Comparison of ENCODE assay signal across 15 cellular contexts in genomic region chr3:185760550-185760949, GRCh38.
DNase-seq lines count a peak whose midpoint lies in the region; ATAC-seq and TF ChIP-seq lines count a peak whose summit lies in the region.
"Had no signal": no experiment of that assay in that cellular context is flagged by ENCODE, and none has a peak within 500 bp of the region (broad histone marks: within the 10 kb centered on the region; RNA-seq: fewer than 3 reads in every experiment).

No MANE protein-coding gene starts in this region.

- H3K27me3 ChIP-seq in SJCRH30 (no peaks in the 10 kb centered on the region), fibroblast of lung (ENCODE audit: control insufficient read depth, insufficient read depth, low read length) (no peaks in the 10 kb centered on the region)

- CTCF ChIA-PET in activated CD4-positive, alpha-beta memory T cell treated with anti-CD3 and anti-CD28 coated beads, Interleukin-2, amount 10 ng/mL, durations not matched to agents 7 days and 5 days (lab: Charles Lee) = interaction anchor here (1.0 to 1.2 kb wide), 2 partner anchors 9 to 25 kb away, joined by 3 read pairs; no protein-coding TSS in a partner anchor

- H3K9me3 Mint-ChIP-seq in osteocyte (ENCODE audit: unreplicated experiment) = no peaks in the 10 kb centered on the region
- no peaks in the 10 kb centered on the region for H3K9me3 Mint-ChIP-seq in activated CD4-positive, alpha-beta memory T cell treated with anti-CD3 and anti-CD28 coated beads, Interleukin-2, amount 10 ng/mL, durations not matched to agents 7 days and 5 days

- ATAC-seq in GM21528 (IDR thresholded peaks at IDR 0.05; ENCODE audit: low FRiP score, unreplicated experiment) (no peak), HG03520 (IDR thresholded peaks at IDR 0.05; ENCODE audit: unreplicated experiment) (no peak)

- peaks cover 80% of the 10 kb centered on the region for H3K79me2 ChIP-seq in fibroblast of lung (ENCODE audit: control insufficient read depth, insufficient read depth, low read length)

- H3K36me3 ChIP-seq in SJCRH30 = 0 out of 2 replicates have a peak, but pooled peaks cover 8% of the 10 kb centered on the region
- H3K36me3 ChIP-seq in fibroblast of lung (ENCODE audit: control insufficient read depth, insufficient read depth, low read length) = no peaks in the 10 kb centered on the region
- H3K36me3 ChIP-seq: lower lobe of right lung had no signal

- H3K27ac ChIP-seq in SJCRH30 = peak overlapping the region; percentile 71
- H3K27ac ChIP-seq in fibroblast of lung (ENCODE audit: insufficient read depth, low read length) = no peak overlapping the region
- H3K27ac ChIP-seq: lower lobe of right lung had no signal

- TF ChIP-seq CTCF in fibroblast of lung (conservative IDR thresholded peaks at IDR 0.05 in 1 of 2, IDR thresholded peaks at IDR 0.05 in 1 of 2; ENCODE audit: low read depth in 1 of 2, low read length in 2 of 2) = no peak
- TF ChIP-seq CTCF in osteocyte (IDR thresholded peaks at IDR 0.05) = no peak

- H3K4me1 ChIP-seq in SJCRH30 (peaks cover 39% of the 10 kb centered on the region), fibroblast of lung (ENCODE audit: control insufficient read depth, extremely low read depth, insufficient read depth, low read length) (peaks cover 19% of the 10 kb centered on the region)

- H3K9me3 ChIP-seq in SJCRH30 (replicated peaks) (no peaks in the 10 kb centered on the region), fibroblast of lung (ENCODE audit: control insufficient read depth, insufficient read depth, low read depth, low read length) (no peaks in the 10 kb centered on the region)
- H3K9me3 ChIP-seq: lower lobe of right lung had no signal

- no peak overlapping the region for H2AFZ ChIP-seq in fibroblast of lung (ENCODE audit: low read length)

- peak overlapping the region; percentile 39 for H3K4me3 ChIP-seq in SJCRH30
- peak overlapping the region in 1 of 4 experiments; percentile 48 for H3K4me3 ChIP-seq in fibroblast of lung (replicated peaks in 1 of 4; ENCODE audit: control extremely low read depth in 1 of 4, insufficient read depth in 1 of 4, low read depth in 3 of 4, low read length in 4 of 4)
- H3K4me3 ChIP-seq: lower lobe of right lung, SK-N-MC had no signal

- POLR2A ChIA-PET in activated CD4-positive, alpha-beta memory T cell treated with anti-CD3 and anti-CD28 coated beads, Interleukin-2, amount 10 ng/mL, durations not matched to agents 7 days and 5 days (lab: Charles Lee) = no interaction called here

- DNase-seq in AG20443 (ENCODE audit: low spot score) (peak; percentile 43), SJCRH30 (peak; percentile 51 to 72), fibroblast of lung (ENCODE audit: low read depth in 2 of 2) (no peak), osteocyte (ENCODE audit: extremely low spot score, unreplicated experiment) (no peak), DMS79 (lab: John Stamatoyannopoulos, UW) (no peak)
- DNase-seq in activated CD4-positive, alpha-beta memory T cell treated with anti-CD3 and anti-CD28 coated beads, Interleukin-2, amount 10 ng/mL, durations not matched to agents 7 days and 5 days = no peak
- DNase-seq: activated CD4-positive, CD25-positive, alpha-beta regulatory T cell; activated T-cell treated with anti-CD3 and anti-CD28 coated beads, Interleukin-2, amount 50 U/mL, for 1 hour; endodermal cell; lower lobe of right lung; NCI-H1930; occipital lobe had no signal

- H3K9ac ChIP-seq in fibroblast of lung (ENCODE audit: insufficient read depth, low read length) = peak overlapping the region; percentile 1

- H3K36me3 Mint-ChIP-seq in osteocyte (ENCODE audit: unreplicated experiment) = peaks cover 13% of the 10 kb centered on the region
- H3K36me3 Mint-ChIP-seq in activated CD4-positive, alpha-beta memory T cell treated with anti-CD3 and anti-CD28 coated beads, Interleukin-2, amount 10 ng/mL, durations not matched to agents 7 days and 5 days (ENCODE audit: low read depth) = no peaks in the 10 kb centered on the region

- peak overlapping the region; percentile 30 for H3K4me3 Mint-ChIP-seq in osteocyte (ENCODE audit: unreplicated experiment)
- H3K4me3 Mint-ChIP-seq in activated CD4-positive, alpha-beta memory T cell treated with anti-CD3 and anti-CD28 coated beads, Interleukin-2, amount 10 ng/mL, durations not matched to agents 7 days and 5 days = no peak overlapping the region
- H3K4me3 Mint-ChIP-seq: endodermal cell had no signal

- peaks cover 76% of the 10 kb centered on the region for H3K4me1 Mint-ChIP-seq in osteocyte (ENCODE audit: unreplicated experiment)
- H3K4me1 Mint-ChIP-seq in activated CD4-positive, alpha-beta memory T cell treated with anti-CD3 and anti-CD28 coated beads, Interleukin-2, amount 10 ng/mL, durations not matched to agents 7 days and 5 days = no peaks in the 10 kb centered on the region

- H3K4me2 ChIP-seq in fibroblast of lung (ENCODE audit: extremely low read depth, insufficient read depth, low read length) = peak overlapping the region; percentile 53

- no peaks in the 10 kb centered on the region for H4K20me1 ChIP-seq in fibroblast of lung (ENCODE audit: control insufficient read depth, extremely low read depth, insufficient read depth, low read length)

- H3K27ac Mint-ChIP-seq in osteocyte (ENCODE audit: unreplicated experiment) = peak overlapping the region; percentile 61
- H3K27ac Mint-ChIP-seq in activated CD4-positive, alpha-beta memory T cell treated with anti-CD3 and anti-CD28 coated beads, Interleukin-2, amount 10 ng/mL, durations not matched to agents 7 days and 5 days = no peak overlapping the region
- H3K27ac Mint-ChIP-seq: endodermal cell had no signal

- H3K27me3 Mint-ChIP-seq in osteocyte (ENCODE audit: unreplicated experiment) = no peaks in the 10 kb centered on the region
- peaks cover 60% of the 10 kb centered on the region for H3K27me3 Mint-ChIP-seq in activated CD4-positive, alpha-beta memory T cell treated with anti-CD3 and anti-CD28 coated beads, Interleukin-2, amount 10 ng/mL, durations not matched to agents 7 days and 5 days

Comparison
In these comparisons a context has a peak if more than half of its experiments do, and no peak if none do; other contexts are left out.
1. DNase-seq: peak in AG20443 (single experiment) and SJCRH30 (2 of 2); none in fibroblast of lung (0 of 2), osteocyte (single experiment), activated CD4-positive, alpha-beta memory T cell treated with anti-CD3 and anti-CD28 coated beads, Interleukin-2, amount 10 ng/mL, durations not matched to agents 7 days and 5 days (single experiment) and DMS79 (single experiment).